1 cellular context compared by ENCODE assay signal in the genomic region with DNA sequence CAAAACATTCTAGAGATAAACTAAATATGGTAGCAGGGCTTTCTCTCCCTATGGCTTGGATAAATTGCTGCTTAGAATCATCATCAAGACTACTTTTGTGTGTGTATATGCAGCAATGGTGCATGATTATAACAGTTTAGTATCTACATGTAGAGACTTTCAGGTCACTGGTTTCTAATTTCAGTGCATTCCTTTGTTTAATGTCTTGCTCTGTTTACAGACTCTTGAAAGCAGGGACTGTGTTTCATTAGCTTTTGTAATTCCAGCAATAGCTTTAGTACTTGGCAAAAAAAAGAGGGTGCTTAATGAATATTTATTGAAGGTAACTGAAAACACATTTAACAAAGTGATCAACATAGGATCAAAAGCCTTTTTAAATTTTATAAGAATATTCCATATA.
TF ChIP-seq lines count a peak whose summit lies in the region.

No MANE protein-coding gene starts in this region.

TF ChIP-seq in IMR-90, 13 proteins besides CTCF, POLR2A, EP300 and RAD21 (continued from another document):
- TF ChIP-seq, protein P1, sequence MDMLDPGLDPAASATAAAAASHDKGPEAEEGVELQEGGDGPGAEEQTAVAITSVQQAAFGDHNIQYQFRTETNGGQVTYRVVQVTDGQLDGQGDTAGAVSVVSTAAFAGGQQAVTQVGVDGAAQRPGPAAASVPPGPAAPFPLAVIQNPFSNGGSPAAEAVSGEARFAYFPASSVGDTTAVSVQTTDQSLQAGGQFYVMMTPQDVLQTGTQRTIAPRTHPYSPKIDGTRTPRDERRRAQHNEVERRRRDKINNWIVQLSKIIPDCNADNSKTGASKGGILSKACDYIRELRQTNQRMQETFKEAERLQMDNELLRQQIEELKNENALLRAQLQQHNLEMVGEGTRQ (IDR thresholded peaks at IDR 0.05; ENCODE audit: low read depth, low read length) = no peak
- TF ChIP-seq RCOR1 (IDR thresholded peaks at IDR 0.05; ENCODE audit: insufficient replicate concordance, low read length) (no peak), NFE2L2 (IDR thresholded peaks at IDR 0.05; ENCODE audit: low read depth, low read length) (no peak), FOS (IDR thresholded peaks at IDR 0.05; ENCODE audit: low read depth, low read length) (no peak), CHD1 (IDR thresholded peaks at IDR 0.05; ENCODE audit: low read depth, low read length) (no peak), RFX5 (IDR thresholded peaks at IDR 0.05; ENCODE audit: low read depth, low read length) (no peak), MXI1 (IDR thresholded peaks at IDR 0.05; ENCODE audit: borderline replicate concordance, low read depth, low read length) (no peak), MAFK (IDR thresholded peaks at IDR 0.05; ENCODE audit: low read depth, low read length) (no peak)
- TF ChIP-seq, protein P2, sequence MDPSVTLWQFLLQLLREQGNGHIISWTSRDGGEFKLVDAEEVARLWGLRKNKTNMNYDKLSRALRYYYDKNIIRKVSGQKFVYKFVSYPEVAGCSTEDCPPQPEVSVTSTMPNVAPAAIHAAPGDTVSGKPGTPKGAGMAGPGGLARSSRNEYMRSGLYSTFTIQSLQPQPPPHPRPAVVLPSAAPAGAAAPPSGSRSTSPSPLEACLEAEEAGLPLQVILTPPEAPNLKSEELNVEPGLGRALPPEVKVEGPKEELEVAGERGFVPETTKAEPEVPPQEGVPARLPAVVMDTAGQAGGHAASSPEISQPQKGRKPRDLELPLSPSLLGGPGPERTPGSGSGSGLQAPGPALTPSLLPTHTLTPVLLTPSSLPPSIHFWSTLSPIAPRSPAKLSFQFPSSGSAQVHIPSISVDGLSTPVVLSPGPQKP (IDR thresholded peaks at IDR 0.05; ENCODE audit: borderline replicate concordance, low read depth, low read length) = no peak
